1 cellular context compared by ENCODE assay signal in genomic region chr6:32194388-32194787, GRCh38.
TF ChIP-seq lines count a peak whose summit lies in the region.

No MANE protein-coding gene starts in this region.

TF ChIP-seq in GM12878, 131 proteins besides CTCF, POLR2A, EP300 and RAD21:
- TF ChIP-seq SREBF2 (IDR thresholded peaks at IDR 0.05; ENCODE audit: low read length) = no peak
- no peak for TF ChIP-seq MTA2 (IDR thresholded peaks at IDR 0.05; ENCODE audit: low read depth)
- TF ChIP-seq BRCA1 (IDR thresholded peaks at IDR 0.05; ENCODE audit: low read depth, low read length) = no peak
- no peak for TF ChIP-seq ZNF217 (IDR thresholded peaks at IDR 0.05)
- no peak for TF ChIP-seq MEF2A (IDR thresholded peaks at IDR 0.05; ENCODE audit: insufficient read depth, low read depth, low read length)
